ENCODE assay signal across 8 cellular contexts in the genomic region with DNA sequence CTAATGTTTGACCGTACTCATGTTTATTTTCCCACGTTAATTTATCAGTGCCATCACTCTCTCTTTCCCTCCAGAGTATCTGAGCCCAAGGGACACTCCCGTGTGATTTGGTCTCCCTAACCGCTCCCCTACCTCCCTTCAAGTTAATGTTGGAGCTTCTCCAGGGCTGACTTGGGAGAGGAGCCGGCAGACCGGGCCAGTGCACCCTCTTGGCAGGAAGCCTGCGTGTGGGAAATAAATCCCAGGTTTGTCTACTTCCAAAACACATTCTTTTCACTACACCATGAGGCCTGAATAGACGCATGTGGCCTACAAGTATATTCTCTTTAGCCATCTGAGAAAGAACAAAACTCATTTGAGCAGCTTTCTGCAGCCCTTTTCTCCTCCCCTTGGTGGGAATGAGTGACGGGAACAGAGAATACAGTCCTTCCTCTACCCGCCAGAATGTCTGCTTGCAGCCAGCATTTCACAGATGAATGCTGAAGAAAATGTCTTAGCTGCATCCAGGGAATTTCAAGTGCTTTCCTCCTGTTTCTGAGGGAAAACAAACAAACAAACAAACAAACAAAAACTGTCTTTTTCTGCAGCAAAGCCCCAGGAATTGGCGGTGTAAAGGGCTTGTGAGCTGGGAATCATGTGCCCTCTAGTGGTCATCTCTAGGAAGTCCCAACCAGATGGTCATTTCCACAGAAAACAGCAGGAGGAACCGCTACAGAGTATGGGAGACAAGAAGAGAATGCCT. TPM values are rescaled to one million over a fixed set of nuclear protein-coding genes. Genes with fewer than 3 reads are reported as not detected.
DNase-seq lines count a peak whose midpoint lies in the region; ATAC-seq, FAIRE-seq and TF ChIP-seq lines count a peak whose summit lies in the region.

No MANE protein-coding gene starts in this region.

- peak; percentile 76; the same call in 1 of the 2 replicates for TF ChIP-seq RAD21 in HepG2 (CRISPR knock-in tag; IDR thresholded peaks at IDR 0.05)

- H3K4me1 ChIP-seq in SJCRH30 = peaks cover 10% of the 10 kb centered on the region
- H3K4me1 ChIP-seq in HepG2 (ENCODE audit: insufficient read depth, low read length) = peaks cover 7% of the 10 kb centered on the region; the same call in 1 of the 2 replicates

- DNase-seq in H7 (peak; percentile 63), Kasumi-1 (lab: John Stamatoyannopoulos, UW) (peak; percentile 82 to 89), SJCRH30 (peak; percentile 53 to 83), coronary artery (ENCODE audit: low spot score) (no peak), HepG2 (ENCODE audit: low spot score) (peak; percentile 62), superior temporal gyrus (ENCODE audit: extremely low spot score) (peak; percentile 95)

- H3K9me3 ChIP-seq in SJCRH30 (replicated peaks) = no peaks in the 10 kb centered on the region
- no peaks in the 10 kb centered on the region for H3K9me3 ChIP-seq in HepG2 (ENCODE audit: low read length)

- H4K20me1 ChIP-seq in HepG2 (ENCODE audit: insufficient read depth, low read length) = no peaks in the 10 kb centered on the region

- H3K27ac ChIP-seq in 22Rv1 = no peak overlapping the region
- H3K27ac ChIP-seq in SJCRH30 = peak overlapping the region; percentile 48
- no peak overlapping the region for H3K27ac ChIP-seq in coronary artery
- H3K27ac ChIP-seq in HepG2 (ENCODE audit: extremely low read length, insufficient read depth, low read length) = no peak overlapping the region

- POLR2A ChIA-PET in HepG2 (lab: Yijun Ruan, JAX) = no interaction called here

- WGBS in HepG2 (ENCODE audit: low lambda C conversion rate) = 14% methylated on average over 12 of the region's 12 CpGs

- TF ChIP-seq CTCF in 22Rv1 (IDR thresholded peaks at IDR 0.05) (peak; percentile 77), coronary artery (IDR thresholded peaks at IDR 0.05) (peak; percentile 60), HepG2 (CRISPR knock-in tag; IDR thresholded peaks at IDR 0.05) (peak; percentile 94)

- H3K4me3 ChIP-seq in H7 (ENCODE audit: insufficient read depth, low read depth, low read length) = no peak overlapping the region
- H3K4me3 ChIP-seq in SJCRH30 = peak overlapping the region; percentile 58
- peak overlapping the region; percentile 53 for H3K4me3 ChIP-seq in coronary artery
- peak overlapping the region; percentile 17 to 47 (median 35); a peak in 4 of 6 replicates for H3K4me3 ChIP-seq in HepG2 (replicated peaks in 1 of 3; ENCODE audit: insufficient read depth in 1 of 3, low read depth in 2 of 3, low read length in 3 of 3)

- H2AFZ ChIP-seq in HepG2 (ENCODE audit: low read length) = peak overlapping the region; percentile 43

- CTCF ChIA-PET in HepG2 (lab: Yijun Ruan, JAX; ENCODE audit: low intra/inter-chr PET ratio, low total read pairs) = interaction anchor here (0.8 to 2.0 kb wide), 5 partner anchors 30 to 732 kb away, joined by 3 to 12 read pairs (median 6); no protein-coding TSS in a partner anchor

- peak overlapping the region; percentile 79 for H3K4me2 ChIP-seq in HepG2 (ENCODE audit: low read depth, low read length)

- in situ Hi-C loops in HepG2 (cut with HindIII; ENCODE audit: extremely low pct_ligation_motif_present, low pct_unique_long_range_greater_than_20kb) = no loop called here

- no peak overlapping the region for H3K9ac ChIP-seq in HepG2 (ENCODE audit: insufficient read depth, low read depth, low read length)

- no peak for TF ChIP-seq POLR2A in HepG2 (IDR thresholded peaks at IDR 0.05; ENCODE audit: insufficient read depth in 1 of 2, low read depth in 2 of 2, low read length in 2 of 2)

- peak; percentile 81 for FAIRE-seq in G401.6 (lab: Jason Lieb, UNC)
- FAIRE-seq in HepG2 (lab: Jason Lieb, UNC) = peak; percentile 71

- intact Hi-C loops in HepG2 (cut with micrococcal nuclease; ENCODE audit: unreplicated experiment) = loop anchor here (1.0 to 10.0 kb wide), 4 partner anchors 706 to 979 kb away; no protein-coding TSS in a partner anchor

- no peaks in the 10 kb centered on the region for H3K36me3 ChIP-seq in H7 (replicated peaks; ENCODE audit: control insufficient read depth, insufficient read depth, low read length)
- no peaks in the 10 kb centered on the region for H3K36me3 ChIP-seq in SJCRH30
- H3K36me3 ChIP-seq in HepG2 (replicated peaks in 1 of 2; ENCODE audit: control insufficient read depth in 1 of 2, insufficient read depth in 2 of 2, low read length in 2 of 2) = no peaks in the 10 kb centered on the region

- no peaks in the 10 kb centered on the region for H3K79me2 ChIP-seq in HepG2 (ENCODE audit: insufficient read depth, low read length)

- peak; percentile 96 for ATAC-seq in HepG2

- no TSS peak for BruUV-seq in HepG2 (replicated peaks; lab: Mats Ljungman, UMichigan)

- H3K27me3 ChIP-seq in H7 (ENCODE audit: control insufficient read depth, insufficient read depth, low read length) (no peaks in the 10 kb centered on the region), SJCRH30 (no peaks in the 10 kb centered on the region), HepG2 (ENCODE audit: control insufficient read depth in 1 of 2, insufficient read depth in 2 of 2, low read length in 2 of 2) (peaks cover 0 to 16% of the 10 kb centered on the region in 2 experiments; a peak in 3 of 5 replicates)

- TF ChIP-seq EP300 in HepG2 (IDR thresholded peaks at IDR 0.05; ENCODE audit: low read depth in 2 of 2, low read length in 2 of 2) (no peak), HepG2 (CRISPR knock-in tag; IDR thresholded peaks at IDR 0.05; ENCODE audit: borderline replicate concordance) (no peak)

TF ChIP-seq in HepG2, 621 proteins besides CTCF, POLR2A, EP300 and RAD21 (continues in another document):
- peak; percentile 54; the same call in 1 of the 2 replicates for TF ChIP-seq MTF2 (CRISPR knock-in tag; IDR thresholded peaks at IDR 0.05; ENCODE audit: borderline replicate concordance)
- peak in 1 of 2 experiments; percentile 59; a peak in 1 of 4 replicates for TF ChIP-seq HMGXB4 (CRISPR knock-in tag; IDR thresholded peaks at IDR 0.05; ENCODE audit: borderline replicate concordance in 1 of 2, low read depth in 1 of 2)
- no peak for TF ChIP-seq LCORL (IDR thresholded peaks at IDR 0.05)
- TF ChIP-seq LCORL (CRISPR knock-in tag; IDR thresholded peaks at IDR 0.05) = peak; percentile 42; the same call in 1 of the 2 replicates

RNA-seq across cellular contexts. Expression of gene DAPL1, which starts 41.4 kb away (rescaled TPM):
- not detected in 2 replicates for total RNA-seq in H7 (2014; rRNA removed; shearing (Covaris generic))
- total RNA-seq in SJCRH30 (2014; rRNA removed; shearing (Covaris generic)) = not detected in 2 replicates
- total RNA-seq in HepG2 (2016; rRNA removed; fragmentation: Illumina TruSeq; extraction: Trizol) = not detected in 2 replicates
- not detected in 2 replicates for total RNA-seq in HepG2 (2016; cell fraction: cytosol; rRNA removed; fragmentation: Illumina TruSeq; extraction: Trizol; ENCODE audit: low read depth)
- total RNA-seq in HepG2 (2016; cell fraction: insoluble cytoplasmic fraction; rRNA removed; fragmentation: Illumina TruSeq; extraction: Trizol) = not detected in 2 replicates
- total RNA-seq in HepG2 (2016; cell fraction: membrane; rRNA removed; fragmentation: Illumina TruSeq; extraction: Trizol) = not detected in 2 replicates
- not detected in 2 replicates for total RNA-seq in HepG2 (2016; cell fraction: nucleus; rRNA removed; fragmentation: Illumina TruSeq; extraction: Trizol)
- polyA plus RNA-seq in HepG2 (2011; rRNA removed) = not detected in 2 replicates
- not detected in 2 replicates for polyA plus RNA-seq in HepG2 (2011; cell fraction: cytosol; rRNA removed)
- not detected in 2 replicates for polyA plus RNA-seq in HepG2 (2011; cell fraction: nucleus; rRNA removed)
- not detected in 2 replicates for polyA plus RNA-seq in HepG2 (2012)
- polyA plus RNA-seq in HepG2 (2016; cell fraction: cytosol; fragmentation: Illumina TruSeq; extraction: Trizol; ENCODE audit: low read depth) = not detected in 2 replicates
- polyA plus RNA-seq in HepG2 (2016; cell fraction: insoluble cytoplasmic fraction; fragmentation: Illumina TruSeq; extraction: Trizol; ENCODE audit: low read depth) = not detected in 2 replicates
- polyA plus RNA-seq in HepG2 (2016; cell fraction: membrane; fragmentation: Illumina TruSeq; extraction: Trizol; ENCODE audit: low read depth) = not detected in 2 replicates
- polyA plus RNA-seq in HepG2 (2016; cell fraction: nucleus; fragmentation: Illumina TruSeq; extraction: Trizol; ENCODE audit: insufficient read depth, low read depth) = not detected in 2 replicates
- polyA minus RNA-seq in HepG2 (2011; rRNA and poly(A)+ RNA removed; ENCODE audit: low replicate concordance) = not detected in 2 replicates
- not detected in 2 replicates for polyA minus RNA-seq in HepG2 (2011; cell fraction: cytosol; rRNA and poly(A)+ RNA removed)
- polyA minus RNA-seq in HepG2 (2011; cell fraction: nucleus; rRNA and poly(A)+ RNA removed) = not detected in 2 replicates
